9 cellular contexts compared by ENCODE assay signal in the genomic region with DNA sequence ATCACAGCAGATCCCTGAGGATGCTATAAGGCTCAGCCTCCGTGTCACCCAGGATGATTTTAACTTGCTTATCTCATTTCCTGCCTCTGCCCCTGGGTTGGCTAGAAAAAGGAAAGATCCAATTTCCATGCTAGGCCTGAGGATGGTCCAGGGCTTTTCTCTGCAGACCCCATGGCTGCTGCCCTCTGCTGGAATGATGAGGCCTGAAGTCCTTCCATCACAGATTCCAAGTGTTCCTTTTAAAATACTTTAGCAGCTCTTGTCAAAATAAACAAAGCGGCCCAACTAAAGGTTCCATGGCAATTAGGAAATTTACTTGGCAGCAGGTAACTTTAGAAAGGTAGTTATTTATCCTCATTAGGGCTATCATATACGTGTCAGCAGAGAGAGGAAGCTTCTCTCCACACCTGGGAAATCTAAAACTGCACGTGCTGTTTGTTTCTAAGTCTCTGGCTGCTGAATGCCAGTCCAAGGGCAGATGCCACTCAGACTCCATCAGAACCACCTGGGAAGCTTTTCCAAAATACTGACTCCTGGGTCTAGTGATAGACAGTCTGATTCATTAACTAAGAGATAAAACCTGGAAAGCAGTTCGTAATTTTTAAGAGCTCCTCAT.
A peak's percentile ranks its signal among the peaks of the same experiment; 100 is the strongest.
DNase-seq lines count a peak whose midpoint lies in the region; ATAC-seq and TF ChIP-seq lines count a peak whose summit lies in the region.
"Had no signal": no experiment of that assay in that cellular context is flagged by ENCODE, and none has a peak within 500 bp of the region (broad histone marks: within the 10 kb centered on the region; RNA-seq: fewer than 3 reads in every experiment).

No MANE protein-coding gene starts in this region.

- ATAC-seq in GM18870 (IDR thresholded peaks at IDR 0.05; ENCODE audit: unreplicated experiment) (no peak), HG03354 (IDR thresholded peaks at IDR 0.05; ENCODE audit: poor library complexity, severe bottlenecking, unreplicated experiment) (no peak), HG02588 (IDR thresholded peaks at IDR 0.05; ENCODE audit: unreplicated experiment) (no peak)
- ATAC-seq: activated T-cell treated with anti-CD3 and anti-CD28 coated beads, Interleukin-2, amount 50 U/mL, for 72 hours had no signal

- peak; percentile 83 for TF ChIP-seq CTCF in chondrocyte (IDR thresholded peaks at IDR 0.05)

- H3K36me3 Mint-ChIP-seq in chondrocyte (ENCODE audit: low read depth) = no peaks in the 10 kb centered on the region

- no peaks in the 10 kb centered on the region for H3K9me3 Mint-ChIP-seq in chondrocyte (ENCODE audit: low read depth)

- peaks cover 7% of the 10 kb centered on the region for H3K27me3 Mint-ChIP-seq in chondrocyte (ENCODE audit: low read depth)

- H3K4me1 Mint-ChIP-seq in chondrocyte (ENCODE audit: low read depth) = peaks cover 7% of the 10 kb centered on the region

- H3K4me3 Mint-ChIP-seq in chondrocyte (ENCODE audit: unreplicated experiment) = no peak overlapping the region
- H3K4me3 Mint-ChIP-seq: activated T-cell treated with anti-CD3 and anti-CD28 coated beads, Interleukin-2, amount 50 U/mL, for 72 hours had no signal

- no peak overlapping the region for H3K27ac Mint-ChIP-seq in chondrocyte (ENCODE audit: unreplicated experiment)
- H3K27ac Mint-ChIP-seq: activated T-cell treated with anti-CD3 and anti-CD28 coated beads, Interleukin-2, amount 50 U/mL, for 72 hours had no signal

- DNase-seq in Daoy (ENCODE audit: low read depth) (peak; percentile 48), NCI-H1105 treated with DMSO at 0.1 percent for 48 hours (lab: John Stamatoyannopoulos, UW) (peak; percentile 78), chondrocyte (ENCODE audit: low spot score) (no peak), myocyte (ENCODE audit: low read depth) (peak; percentile 55), NCI-H774 (lab: John Stamatoyannopoulos, UW) (no peak)
- DNase-seq: activated T-cell treated with anti-CD3 and anti-CD28 coated beads, Interleukin-2, amount 50 U/mL, for 72 hours had no signal

Comparison
In these comparisons a context has a peak if more than half of its experiments do, and no peak if none do; other contexts are left out.
1. DNase-seq: peak in Daoy (single experiment), NCI-H1105 treated with DMSO at 0.1 percent for 48 hours (single experiment) and myocyte (single experiment); none in chondrocyte (single experiment) and NCI-H774 (single experiment).